Comparison of ENCODE assay signal across 21 cellular contexts in genomic region chr21:39066829-39067785, GRCh38.
A peak's percentile ranks its signal among the peaks of the same experiment; 100 is the strongest.
DNase-seq lines count a peak whose midpoint lies in the region; ATAC-seq and TF ChIP-seq lines count a peak whose summit lies in the region.
"Had no signal": no experiment of that assay in that cellular context is flagged by ENCODE, and none has a peak within 500 bp of the region (broad histone marks: within the 10 kb centered on the region; RNA-seq: fewer than 3 reads in every experiment).

No MANE protein-coding gene starts in this region.

- no peak overlapping the region for H3K4me3 Mint-ChIP-seq in HFFc6
- H3K4me3 Mint-ChIP-seq: activated naive CD4-positive, alpha-beta T cell treated with anti-CD3 and anti-CD28 coated beads, Interleukin-2, amount 10 ng/mL, durations not matched to agents 7 days and 5 days; activated T-cell treated with anti-CD3 and anti-CD28 coated beads, Interleukin-2, amount 50 U/mL, for 4 hours; stimulated activated naive CD8-positive, alpha-beta T cell treated with anti-CD3 and anti-CD28 coated beads, Interleukin-15, amount 100 ng/mL, for 72 hours had no signal

- WGBS in right lobe of liver (ENCODE audit: insufficient coverage, low coverage, low lambda C conversion rate, missing lambda C conversion rate): 73% methylated on average over 8 of the region's 12 CpGs
- 75 to 83% (median 79%) methylated on average over 12 of the region's 12 CpGs for WGBS in stomach, 5 donors

- no peak for TF ChIP-seq POLR2A in right lobe of liver (IDR thresholded peaks at IDR 0.05)
- no peak for TF ChIP-seq POLR2A in stomach (IDR thresholded peaks at IDR 0.05)

- no peak for TF ChIP-seq EP300 in stomach (IDR thresholded peaks at IDR 0.05)

- TF ChIP-seq CTCF in HFFc6 (IDR thresholded peaks at IDR 0.05) (no peak), right lobe of liver (IDR thresholded peaks at IDR 0.05) (no peak), stomach (IDR thresholded peaks at IDR 0.05) (no peak)

- H3K4me1 ChIP-seq in right lobe of liver (peaks cover 0 to 8% (median 0%) of the 10 kb centered on the region in 4 donors), stomach (peaks cover 0 to 30% (median 13%) of the 10 kb centered on the region in 4 donors)

- DNase-seq in HFFc6 (no peak), dermis blood vessel endothelial cell (peak; percentile 19), right lobe of liver (no peak), stomach (no peak), AG20443 (ENCODE audit: low spot score) (no peak), hepatic stellate cell (ENCODE audit: low spot score) (no peak), OCI-M1 (lab: John Stamatoyannopoulos, UW) (no peak), AG08396 (ENCODE audit: low spot score) (no peak)
- DNase-seq: activated CD4-positive, CD25-positive, alpha-beta regulatory T cell; activated naive CD4-positive, alpha-beta T cell treated with anti-CD3 and anti-CD28 coated beads, Interleukin-2, amount 10 ng/mL, durations not matched to agents 7 days and 5 days; activated T-cell treated with anti-CD3 and anti-CD28 coated beads, Interleukin-2, amount 50 U/mL, for 4 hours; DMS153; NCI-H146; NCI-H82; occipital lobe; PC-9; SK-N-SH; stimulated activated naive CD8-positive, alpha-beta T cell treated with anti-CD3 and anti-CD28 coated beads, Interleukin-15, amount 100 ng/mL, for 72 hours had no signal

- H3K27me3 ChIP-seq in right lobe of liver (no peaks in the 10 kb centered on the region), stomach (no peaks in the 10 kb centered on the region)

- peak; percentile 23 to 44 (median 38) for ATAC-seq in right lobe of liver
- ATAC-seq: activated T-cell treated with anti-CD3 and anti-CD28 coated beads, Interleukin-2, amount 50 U/mL, for 4 hours; HCT116; left lobe of liver; stimulated activated naive CD8-positive, alpha-beta T cell treated with anti-CD3 and anti-CD28 coated beads, Interleukin-15, amount 100 ng/mL, for 72 hours had no signal

- intact Hi-C loops in right lobe of liver (cut with DNase I) (no loop called here), stomach (cut with DNase I; ENCODE audit: low total_unique reads) (no loop called here)

- peaks cover 12% of the 10 kb centered on the region; the same call in 1 of the 2 replicates for H3K36me3 Mint-ChIP-seq in HFFc6 (ENCODE audit: low read depth)
- H3K36me3 Mint-ChIP-seq: activated naive CD4-positive, alpha-beta T cell treated with anti-CD3 and anti-CD28 coated beads, Interleukin-2, amount 10 ng/mL, durations not matched to agents 7 days and 5 days had no signal

- H3K27me3 Mint-ChIP-seq in HFFc6 (ENCODE audit: insufficient read depth): peaks cover 3% of the 10 kb centered on the region
- H3K27me3 Mint-ChIP-seq: activated naive CD4-positive, alpha-beta T cell treated with anti-CD3 and anti-CD28 coated beads, Interleukin-2, amount 10 ng/mL, durations not matched to agents 7 days and 5 days; stimulated activated naive CD8-positive, alpha-beta T cell treated with anti-CD3 and anti-CD28 coated beads, Interleukin-15, amount 100 ng/mL, for 72 hours had no signal

- H3K27ac Mint-ChIP-seq in HFFc6: peak overlapping the region; percentile 42
- H3K27ac Mint-ChIP-seq: activated naive CD4-positive, alpha-beta T cell treated with anti-CD3 and anti-CD28 coated beads, Interleukin-2, amount 10 ng/mL, durations not matched to agents 7 days and 5 days; stimulated activated naive CD8-positive, alpha-beta T cell treated with anti-CD3 and anti-CD28 coated beads, Interleukin-15, amount 100 ng/mL, for 72 hours had no signal

- H3K9me3 ChIP-seq in right lobe of liver (no peaks in the 10 kb centered on the region), stomach (peaks cover 0 to 11% (median 4%) of the 10 kb centered on the region in 4 donors)
- H3K9me3 ChIP-seq: SK-N-SH had no signal

- peaks cover 31% of the 10 kb centered on the region for H3K4me1 Mint-ChIP-seq in HFFc6 (ENCODE audit: low read depth)
- H3K4me1 Mint-ChIP-seq: activated naive CD4-positive, alpha-beta T cell treated with anti-CD3 and anti-CD28 coated beads, Interleukin-2, amount 10 ng/mL, durations not matched to agents 7 days and 5 days; stimulated activated naive CD8-positive, alpha-beta T cell treated with anti-CD3 and anti-CD28 coated beads, Interleukin-15, amount 100 ng/mL, for 72 hours had no signal

- H3K27ac ChIP-seq in right lobe of liver: no peak overlapping the region
- peak overlapping the region in 3 of 5 donors; percentile 27 to 60 (median 51) for H3K27ac ChIP-seq in stomach
- H3K27ac ChIP-seq: C4-2B, PC-9 had no signal

- H3K4me3 ChIP-seq in right lobe of liver: no peak overlapping the region
- H3K4me3 ChIP-seq in stomach: no peak overlapping the region
- H3K4me3 ChIP-seq: PC-9 had no signal

- no peaks in the 10 kb centered on the region for H3K36me3 ChIP-seq in right lobe of liver
- H3K36me3 ChIP-seq in stomach: no peaks in the 10 kb centered on the region

- peaks cover 17% of the 10 kb centered on the region for H3K9me3 Mint-ChIP-seq in HFFc6
- H3K9me3 Mint-ChIP-seq: activated T-cell treated with anti-CD3 and anti-CD28 coated beads, Interleukin-2, amount 50 U/mL, for 4 hours had no signal

Comparison
In these comparisons a context has a peak if more than half of its experiments do, and no peak if none do; other contexts are left out.
1. H3K27ac ChIP-seq: peak in stomach (3 of 5); none in right lobe of liver (0 of 3).